In genomic region chr9:79221084-79221483, GRCh38 we compare ENCODE assay signal across 13 cellular contexts.
DNase-seq lines count a peak whose midpoint lies in the region; FAIRE-seq and TF ChIP-seq lines count a peak whose summit lies in the region.
"Had no signal": no experiment of that assay in that cellular context is flagged by ENCODE, and none has a peak within 500 bp of the region (broad histone marks: within the 10 kb centered on the region; RNA-seq: fewer than 3 reads in every experiment).

No MANE protein-coding gene starts in this region.

- H3K4me3 ChIP-seq in breast epithelium (no peak overlapping the region), fibroblast of the aortic adventitia (ENCODE audit: low read depth, low read length) (no peak overlapping the region), tibial nerve (no peak overlapping the region)
- H3K4me3 ChIP-seq: BLaER1 had no signal

- POLR2A ChIA-PET in MCF 10A (lab: Yijun Ruan, JAX), result interaction anchor here (1.0 to 1.7 kb wide), 3 partner anchors 20 to 57 kb away, joined by 5 to 6 read pairs (median 5); no protein-coding TSS in a partner anchor

- no peaks in the 10 kb centered on the region for H3K27me3 Mint-ChIP-seq in MCF 10A (ENCODE audit: insufficient read depth, unreplicated experiment)

- peak overlapping the region; percentile 22 for H3K27ac Mint-ChIP-seq in MCF 10A (ENCODE audit: low read depth, unreplicated experiment)

- CTCF ChIA-PET in MCF 10A (lab: Yijun Ruan, JAX), result interaction anchor here (0.6 to 1.0 kb wide), 3 partner anchors 21 to 870 kb away, joined by 3 read pairs; no protein-coding TSS in a partner anchor

- H3K9me3 Mint-ChIP-seq in MCF 10A (ENCODE audit: unreplicated experiment), result no peaks in the 10 kb centered on the region

- TF ChIP-seq CTCF in MCF 10A (IDR thresholded peaks at IDR 0.05; ENCODE audit: unreplicated experiment), result no peak
- no peak for TF ChIP-seq CTCF in breast epithelium (IDR thresholded peaks at IDR 0.05)
- TF ChIP-seq CTCF in fibroblast of the aortic adventitia (IDR thresholded peaks at IDR 0.05; ENCODE audit: insufficient read depth, low read length), result no peak
- no peak for TF ChIP-seq CTCF in tibial nerve (IDR thresholded peaks at IDR 0.05)

- TF ChIP-seq EP300 in tibial nerve (IDR thresholded peaks at IDR 0.05), result no peak

- no peaks in the 10 kb centered on the region for H3K9me3 ChIP-seq in breast epithelium
- peaks cover 0 to 4% (median 0%) of the 10 kb centered on the region in 4 donors for H3K9me3 ChIP-seq in tibial nerve
- H3K9me3 ChIP-seq: BLaER1 had no signal

- no TSS peak for BruUV-seq in MCF 10A (replicated peaks; lab: Mats Ljungman, UMichigan)

- no peaks in the 10 kb centered on the region for H3K36me3 Mint-ChIP-seq in MCF 10A (ENCODE audit: insufficient read depth, unreplicated experiment)

- H3K4me1 ChIP-seq in breast epithelium (no peaks in the 10 kb centered on the region), tibial nerve (no peaks in the 10 kb centered on the region)
- H3K4me1 ChIP-seq: BLaER1 had no signal

- no peak for FAIRE-seq in urothelium cell line (lab: Jason Lieb, UNC)

- H3K27me3 ChIP-seq in breast epithelium, result no peaks in the 10 kb centered on the region
- H3K27me3 ChIP-seq in tibial nerve, result no peaks in the 10 kb centered on the region
- H3K27me3 ChIP-seq: BLaER1 had no signal

- no peak overlapping the region for H3K27ac ChIP-seq in breast epithelium
- H3K27ac ChIP-seq in tibial nerve, result no peak overlapping the region
- H3K27ac ChIP-seq: BLaER1 had no signal

- intact Hi-C loops in MCF 10A (cut with micrococcal nuclease), result loop anchor here (5.0 kb wide), 1 partner anchor 54 kb away; no protein-coding TSS in a partner anchor
- intact Hi-C loops in breast epithelium (cut with DNase I; ENCODE audit: low total_unique reads), result no loop called here

- peaks cover 29% of the 10 kb centered on the region for H3K4me1 Mint-ChIP-seq in MCF 10A (ENCODE audit: insufficient read depth, unreplicated experiment)

- H3K36me3 ChIP-seq in breast epithelium (no peaks in the 10 kb centered on the region), tibial nerve (no peaks in the 10 kb centered on the region)
- H3K36me3 ChIP-seq: BLaER1 had no signal

- no peak for TF ChIP-seq POLR2A in breast epithelium (IDR thresholded peaks at IDR 0.05)
- no peak for TF ChIP-seq POLR2A in tibial nerve (IDR thresholded peaks at IDR 0.05)

- 50 to 52% methylated on average over 1 of the region's 1 CpG for WGBS in tibial nerve, 2 donors

- no peak overlapping the region for H3K4me3 Mint-ChIP-seq in MCF 10A (ENCODE audit: unreplicated experiment)

- DNase-seq in MCF 10A (ENCODE audit: unreplicated experiment) (peak; percentile 96), breast epithelium (ENCODE audit: low spot score in 2 of 2) (no peak), SW 1271 (lab: John Stamatoyannopoulos, UW) (peak; percentile 11 to 70), fibroblast of the aortic adventitia (ENCODE audit: low read depth) (peak; percentile 82), urothelium cell line (ENCODE audit: low spot score) (peak; percentile 37), tibial nerve (ENCODE audit: low spot score in 2 of 2) (no peak), NCI-H1092 treated with DMSO at 0.1 percent for 48 hours (lab: John Stamatoyannopoulos, UW) (no peak), GOT3 (lab: John Stamatoyannopoulos, UW) (no peak)
- DNase-seq: caudate nucleus, head of caudate nucleus, mesendoderm, NCI-H1048 had no signal

Comparison
In these comparisons a context has a peak if more than half of its experiments do, and no peak if none do; other contexts are left out.
1. DNase-seq: peak in MCF 10A (single experiment), SW 1271 (2 of 2), fibroblast of the aortic adventitia (single experiment) and urothelium cell line (single experiment); none in breast epithelium (0 of 2), tibial nerve (0 of 2), NCI-H1092 treated with DMSO at 0.1 percent for 48 hours (single experiment) and GOT3 (single experiment).